In genomic region chr5:124537136-124537919, GRCh38 we compare ENCODE assay signal across 32 cellular contexts.
DNase-seq lines count a peak whose midpoint lies in the region; ATAC-seq, FAIRE-seq and TF ChIP-seq lines count a peak whose summit lies in the region.
"Had no signal": no experiment of that assay in that cellular context is flagged by ENCODE, and none has a peak within 500 bp of the region (broad histone marks: within the 10 kb centered on the region; RNA-seq: fewer than 3 reads in every experiment).

No MANE protein-coding gene starts in this region.

- peaks cover 2% of the 10 kb centered on the region for H3K9me3 Mint-ChIP-seq in activated CD4-positive, alpha-beta memory T cell treated with anti-CD3 and anti-CD28 coated beads for 36 hours
- no peaks in the 10 kb centered on the region for H3K9me3 Mint-ChIP-seq in activated CD8-positive, alpha-beta T cell treated with anti-CD3 and anti-CD28 coated beads for 36 hours
- H3K9me3 Mint-ChIP-seq: HFFc6 had no signal

- no peak overlapping the region for H3K4me3 ChIP-seq in H1 (ENCODE audit: extremely low read depth in 1 of 4, insufficient read depth in 2 of 4, low read depth in 3 of 4, low read length in 4 of 4)
- H3K4me3 ChIP-seq in mesodermal cell (ENCODE audit: extremely low read depth, insufficient read depth, low read length, poor library complexity, severe bottlenecking): no peak overlapping the region
- no peak overlapping the region for H3K4me3 ChIP-seq in smooth muscle cell
- no peak overlapping the region for H3K4me3 ChIP-seq in effector memory CD4-positive, alpha-beta T cell (ENCODE audit: insufficient read depth, low read depth, low read length, poor library complexity, severe bottlenecking)
- H3K4me3 ChIP-seq: dorsolateral prefrontal cortex, GM12878, GM23338, mucosa of descending colon, ovary, spleen, tibial nerve had no signal

- H3K56ac ChIP-seq in H1 (replicated peaks; ENCODE audit: insufficient read length, low read depth, low read length): no peak overlapping the region

- WGBS in H1 (ENCODE audit: extremely low coverage in 1 of 2, insufficient coverage in 1 of 2, insufficient read length in 1 of 2, insufficient replicate concordance in 2 of 2, low coverage in 1 of 2, low lambda C conversion rate in 2 of 2, missing lambda C conversion rate in 1 of 2), 2 experiments: 97% methylated on average over 9 of the region's 9 CpGs; no CpG with 5 or more reads in 1 of the 2 experiments
- WGBS in mesodermal cell (ENCODE audit: insufficient coverage in 2 of 2), 2 experiments: 86 to 93% methylated on average over 6 to 7 of the region's 9 CpGs
- 64% methylated on average over 9 of the region's 9 CpGs for WGBS in smooth muscle cell (ENCODE audit: low lambda C conversion rate)

- in situ Hi-C loops in SK-MEL-5 (cut with HindIII; ENCODE audit: low pct_unique_long_range_greater_than_20kb, low sequenced_read_pairs): no loop called here

- H3K27me3 ChIP-seq in H1 (replicated peaks in 1 of 4; ENCODE audit: control insufficient read depth in 3 of 4, extremely low read depth in 1 of 4, insufficient read depth in 3 of 4, low read length in 3 of 4) (no peaks in the 10 kb centered on the region), smooth muscle cell (ENCODE audit: low read depth) (no peaks in the 10 kb centered on the region)
- H3K27me3 ChIP-seq in effector memory CD4-positive, alpha-beta T cell (replicated peaks; ENCODE audit: control insufficient read depth, insufficient read depth, low read length, poor library complexity, severe bottlenecking): no peaks in the 10 kb centered on the region
- H3K27me3 ChIP-seq: brain microvascular endothelial cell, dorsolateral prefrontal cortex, ovary, spleen, tibial nerve had no signal

- H3K4me1 Mint-ChIP-seq in activated CD4-positive, alpha-beta memory T cell treated with anti-CD3 and anti-CD28 coated beads for 36 hours (ENCODE audit: low read depth): no peaks in the 10 kb centered on the region
- H3K4me1 Mint-ChIP-seq in activated CD8-positive, alpha-beta T cell treated with anti-CD3 and anti-CD28 coated beads for 36 hours (ENCODE audit: low read depth): no peaks in the 10 kb centered on the region
- H3K4me1 Mint-ChIP-seq: activated naive CD4-positive, alpha-beta T cell treated with anti-CD3 and anti-CD28 coated beads, Interleukin-2, amount 50 U/mL, for 24 hours; GM23338 had no signal

- no peak overlapping the region for H2BK5ac ChIP-seq in H1 (ENCODE audit: low read depth, low read length)

- no peaks in the 10 kb centered on the region for H3K36me3 ChIP-seq in H1 (ENCODE audit: control insufficient read depth in 2 of 4, insufficient read depth in 4 of 4, low read length in 3 of 4)
- no peaks in the 10 kb centered on the region for H3K36me3 ChIP-seq in mesodermal cell (ENCODE audit: control insufficient read depth, insufficient read depth, low read length)
- no peaks in the 10 kb centered on the region for H3K36me3 ChIP-seq in smooth muscle cell (ENCODE audit: low read depth)
- no peaks in the 10 kb centered on the region for H3K36me3 ChIP-seq in effector memory CD4-positive, alpha-beta T cell (ENCODE audit: control insufficient read depth, insufficient read depth, low read length)
- H3K36me3 ChIP-seq: brain microvascular endothelial cell, ovary, spleen, tibial nerve had no signal

- H3K9ac ChIP-seq in H1 (replicated peaks in 1 of 4; ENCODE audit: extremely low read depth in 1 of 4, low read depth in 3 of 4, low read length in 3 of 4) (no peak overlapping the region), smooth muscle cell (ENCODE audit: low read depth) (no peak overlapping the region)

- H4K91ac ChIP-seq in H1 (replicated peaks; ENCODE audit: insufficient read length, low read length): no peak overlapping the region

- no peak overlapping the region for H2BK20ac ChIP-seq in H1 (ENCODE audit: low read length)

- H3K27me3 Mint-ChIP-seq in activated CD4-positive, alpha-beta memory T cell treated with anti-CD3 and anti-CD28 coated beads for 36 hours: no peaks in the 10 kb centered on the region
- peaks cover 2% of the 10 kb centered on the region for H3K27me3 Mint-ChIP-seq in activated CD8-positive, alpha-beta T cell treated with anti-CD3 and anti-CD28 coated beads for 36 hours

- no peak overlapping the region for H3K4ac ChIP-seq in H1 (replicated peaks; ENCODE audit: insufficient read length, low read depth, low read length)

- H3K9me3 ChIP-seq in H1 (ENCODE audit: insufficient read depth in 2 of 2, low read depth in 1 of 2, low read length in 1 of 2) (no peaks in the 10 kb centered on the region), mesodermal cell (ENCODE audit: control insufficient read depth, low read length) (no peaks in the 10 kb centered on the region), smooth muscle cell (replicated peaks; ENCODE audit: low read depth) (no peaks in the 10 kb centered on the region)
- H3K9me3 ChIP-seq in effector memory CD4-positive, alpha-beta T cell (ENCODE audit: control insufficient read depth, low read length): no peaks in the 10 kb centered on the region
- H3K9me3 ChIP-seq: mucosa of descending colon, ovary had no signal

- ATAC-seq in activated CD8-positive, alpha-beta T cell treated with anti-CD3 and anti-CD28 coated beads for 36 hours: no peak
- ATAC-seq: GM12878; GM23338; mucosa of descending colon; natural killer cell treated with Interleukin-12 subunit alpha and Interleukin-12 subunit beta and Interleukin-15 and Interleukin-18, amount 100 ng/mL, for 72 hours had no signal

- CTCF ChIA-PET in H1 (lab: Charles Lee; ENCODE audit: partially characterized antibody): no interaction called here
- CTCF ChIA-PET in activated CD4-positive, alpha-beta memory T cell treated with anti-CD3 and anti-CD28 coated beads for 36 hours (lab: Charles Lee): no interaction called here
- CTCF ChIA-PET in activated CD8-positive, alpha-beta T cell treated with anti-CD3 and anti-CD28 coated beads for 36 hours (lab: Charles Lee): no interaction called here

- TF ChIP-seq CTCF in H1 (IDR thresholded peaks at IDR 0.05; ENCODE audit: control extremely low read depth in 1 of 3, insufficient read depth in 1 of 3, low read depth in 1 of 3, low read length in 3 of 3) (no peak), smooth muscle cell (IDR thresholded peaks at IDR 0.05; ENCODE audit: borderline replicate concordance, insufficient read depth, poor library complexity, severe bottlenecking) (no peak)
- TF ChIP-seq CTCF in activated CD8-positive, alpha-beta T cell treated with anti-CD3 and anti-CD28 coated beads for 36 hours (IDR thresholded peaks at IDR 0.05): no peak

- no peak overlapping the region for H3K18ac ChIP-seq in H1 (ENCODE audit: extremely low read depth, low read length)

- no peak for TF ChIP-seq RAD21 in H1 (IDR thresholded peaks at IDR 0.05 in 1 of 2, conservative IDR thresholded peaks at IDR 0.05 in 1 of 2; ENCODE audit: low read depth in 2 of 2, low read length in 2 of 2)

- H2BK12ac ChIP-seq in H1 (ENCODE audit: low read depth, low read length): no peak overlapping the region

- H3K23me2 ChIP-seq in H1 (ENCODE audit: low read depth, low read length): no peaks in the 10 kb centered on the region

- 0 out of 2 replicates have a peak, but pooled peaks cover 2% of the 10 kb centered on the region for H3K79me1 ChIP-seq in H1 (ENCODE audit: low read depth, low read length)

- no peak overlapping the region for H2BK120ac ChIP-seq in H1 (replicated peaks; ENCODE audit: low read depth, low read length)

- H3F3A ChIP-seq in smooth muscle cell (ENCODE audit: low read depth): no peaks in the 10 kb centered on the region

- no peak overlapping the region for H3K27ac Mint-ChIP-seq in activated CD4-positive, alpha-beta memory T cell treated with anti-CD3 and anti-CD28 coated beads for 36 hours
- H3K27ac Mint-ChIP-seq in activated CD8-positive, alpha-beta T cell treated with anti-CD3 and anti-CD28 coated beads for 36 hours: no peak overlapping the region
- H3K27ac Mint-ChIP-seq: activated naive CD4-positive, alpha-beta T cell treated with anti-CD3 and anti-CD28 coated beads, Interleukin-2, amount 50 U/mL, for 24 hours; activated T-helper 2 cell treated with anti-CD3 and anti-CD28 coated beads, Interferon-gamma antibody, Interleukin-2, Interleukin-4, amounts not matched to agents 10 μg/mL and 5 μg/mL and 100 μg/mL, durations not matched to agents 14 hours and 24 hours and 36 hours; GM23338; HFFc6; natural killer cell treated with Interleukin-12 subunit alpha and Interleukin-12 subunit beta and Interleukin-15 and Interleukin-18, amount 100 ng/mL, for 72 hours had no signal

- H3K4me2 ChIP-seq in H1 (ENCODE audit: insufficient read depth in 1 of 2, low read depth in 2 of 2, low read length in 2 of 2): no peak overlapping the region
- no peak overlapping the region for H3K4me2 ChIP-seq in smooth muscle cell
- H3K4me2 ChIP-seq: GM23338 had no signal

- TF ChIP-seq POLR2A in H1 (IDR thresholded peaks at IDR 0.05; ENCODE audit: control extremely low read depth in 1 of 2, low read depth in 2 of 2, low read length in 2 of 2): no peak

- H2BK15ac ChIP-seq in H1 (ENCODE audit: low read length): no peak overlapping the region

- H3K23ac ChIP-seq in H1 (ENCODE audit: insufficient read length): no peak overlapping the region

- POLR2A ChIA-PET in H1 (lab: Charles Lee; ENCODE audit: partially characterized antibody): no interaction called here
- POLR2A ChIA-PET in activated CD4-positive, alpha-beta memory T cell treated with anti-CD3 and anti-CD28 coated beads for 36 hours (lab: Charles Lee): no interaction called here
- POLR2A ChIA-PET in activated CD8-positive, alpha-beta T cell treated with anti-CD3 and anti-CD28 coated beads for 36 hours (lab: Charles Lee): no interaction called here

- H3K4me3 Mint-ChIP-seq in activated CD4-positive, alpha-beta memory T cell treated with anti-CD3 and anti-CD28 coated beads for 36 hours: no peak overlapping the region
- no peak overlapping the region for H3K4me3 Mint-ChIP-seq in activated CD8-positive, alpha-beta T cell treated with anti-CD3 and anti-CD28 coated beads for 36 hours
- H3K4me3 Mint-ChIP-seq: activated naive CD4-positive, alpha-beta T cell treated with anti-CD3 and anti-CD28 coated beads, Interleukin-2, amount 50 U/mL, for 24 hours; GM23338; HFFc6; natural killer cell treated with Interleukin-12 subunit alpha and Interleukin-12 subunit beta and Interleukin-15 and Interleukin-18, amount 100 ng/mL, for 72 hours had no signal

- H2AFZ ChIP-seq in H1 (ENCODE audit: low read length) (no peak overlapping the region), smooth muscle cell (ENCODE audit: low read depth) (peak overlapping the region; percentile 45)
- H2AFZ ChIP-seq: GM23338 had no signal

- H4K20me1 ChIP-seq in H1 (replicated peaks in 1 of 2; ENCODE audit: control insufficient read depth in 1 of 2, insufficient read depth in 2 of 2, low read length in 2 of 2) (no peaks in the 10 kb centered on the region), smooth muscle cell (ENCODE audit: low read depth) (no peaks in the 10 kb centered on the region)

- H2AK5ac ChIP-seq in H1 (ENCODE audit: low read depth, low read length): no peak overlapping the region

- no peak overlapping the region for H3K14ac ChIP-seq in H1 (ENCODE audit: insufficient read length)

- H3K36me3 Mint-ChIP-seq in activated CD4-positive, alpha-beta memory T cell treated with anti-CD3 and anti-CD28 coated beads for 36 hours: no peaks in the 10 kb centered on the region
- no peaks in the 10 kb centered on the region for H3K36me3 Mint-ChIP-seq in activated CD8-positive, alpha-beta T cell treated with anti-CD3 and anti-CD28 coated beads for 36 hours (ENCODE audit: low read depth)
- H3K36me3 Mint-ChIP-seq: activated naive CD4-positive, alpha-beta T cell treated with anti-CD3 and anti-CD28 coated beads, Interleukin-2, amount 50 U/mL, for 24 hours had no signal

- H3K27ac ChIP-seq in H1 (ENCODE audit: low read depth, low read length) (no peak overlapping the region), mesodermal cell (ENCODE audit: low read depth, low read length, severe bottlenecking) (peak overlapping the region; percentile 39), smooth muscle cell (ENCODE audit: low read depth) (no peak overlapping the region)
- no peak overlapping the region for H3K27ac ChIP-seq in effector memory CD4-positive, alpha-beta T cell (ENCODE audit: insufficient read depth, low read length, poor library complexity, severe bottlenecking)
- H3K27ac ChIP-seq: brain microvascular endothelial cell, ovary had no signal

- no peak overlapping the region for H4K8ac ChIP-seq in H1 (ENCODE audit: extremely low read depth, insufficient read depth, low read length)

- H3K79me2 ChIP-seq in H1 (ENCODE audit: control insufficient read depth in 1 of 2, insufficient read depth in 2 of 2, low read length in 2 of 2): no peaks in the 10 kb centered on the region
- H3K79me2 ChIP-seq in smooth muscle cell (ENCODE audit: low read depth): no peaks in the 10 kb centered on the region

- no peak overlapping the region for H4K5ac ChIP-seq in H1 (ENCODE audit: insufficient read length, low read depth, low read length)

- intact Hi-C loops in activated CD4-positive, alpha-beta memory T cell treated with anti-CD3 and anti-CD28 coated beads for 36 hours (cut with micrococcal nuclease): no loop called here
- intact Hi-C loops in activated CD8-positive, alpha-beta T cell treated with anti-CD3 and anti-CD28 coated beads for 36 hours (cut with micrococcal nuclease): no loop called here

- no peak for TF ChIP-seq EP300 in H1 (IDR thresholded peaks at IDR 0.05; ENCODE audit: borderline replicate concordance in 1 of 2, low read depth in 2 of 2, low read length in 2 of 2)

- H3K4me1 ChIP-seq in H1 (replicated peaks in 1 of 4; ENCODE audit: control insufficient read depth in 3 of 4, insufficient read depth in 4 of 4, low read length in 3 of 4) (no peaks in the 10 kb centered on the region), mesodermal cell (ENCODE audit: control insufficient read depth, insufficient read depth, low read length, poor library complexity, severe bottlenecking) (peaks cover 5% of the 10 kb centered on the region), smooth muscle cell (ENCODE audit: low read depth) (no peaks in the 10 kb centered on the region)
- no peaks in the 10 kb centered on the region for H3K4me1 ChIP-seq in effector memory CD4-positive, alpha-beta T cell (ENCODE audit: control insufficient read depth, insufficient read depth, low read length, poor library complexity, severe bottlenecking)
- H3K4me1 ChIP-seq: spleen had no signal

- no peak for FAIRE-seq in H1 (lab: Jason Lieb, UNC)
- FAIRE-seq: GM12878, GM19239 had no signal

- DNase-seq in SK-MEL-5 (ENCODE audit: low read depth, low spot score) (peak; percentile 19), H1 (ENCODE audit: low read depth in 1 of 2, low spot score in 2 of 2) (no peak), smooth muscle cell (lab: John Stamatoyannopoulos, UW; ENCODE audit: unreplicated experiment) (no peak)
- DNase-seq in activated CD4-positive, alpha-beta memory T cell treated with anti-CD3 and anti-CD28 coated beads for 36 hours: no peak
- DNase-seq in effector memory CD4-positive, alpha-beta T cell: no peak
- DNase-seq in activated CD8-positive, alpha-beta T cell treated with anti-CD3 and anti-CD28 coated beads for 36 hours: no peak
- DNase-seq: amniotic stem cell; brain microvascular endothelial cell; C1 segment of cervical spinal cord; cerebellar nuclear complex; DMS153; dorsolateral prefrontal cortex; HFFc6; mucosa of descending colon; NCI-H1092 treated with DMSO at 0.1 percent for 48 hours; NCI-H187; NCI-H524; ovary; retina; SIG-M5; spleen; stimulated activated CD4-positive, alpha-beta T cell treated with anti-CD3 and anti-CD28 coated beads, Interleukin-2, amount 100 ng/mL, for 48 hours; SW 1271; T-helper 9 cell had no signal
